8 cellular contexts compared by ENCODE assay signal in genomic region chr7:1086588-1087461, GRCh38. TPM values are rescaled to one million over a fixed set of nuclear protein-coding genes. Genes with fewer than 3 reads are reported as not detected.
DNase-seq lines count a peak whose midpoint lies in the region; ATAC-seq, FAIRE-seq and TF ChIP-seq lines count a peak whose summit lies in the region.

No MANE protein-coding gene starts in this region.

- H3K9me3 Mint-ChIP-seq in astrocyte (ENCODE audit: unreplicated experiment): no peaks in the 10 kb centered on the region

- intact Hi-C loops in gastrocnemius medialis (cut with DNase I; ENCODE audit: low total_unique reads): loop anchor here (1.0 kb wide), 2 partner anchors 36 to 89 kb away; no protein-coding TSS in a partner anchor

- H3K9ac ChIP-seq in DND-41 (ENCODE audit: low read depth, low read length) (no peak overlapping the region), HUES6 (ENCODE audit: low read length) (peak overlapping the region; percentile 58), astrocyte (ENCODE audit: low read length) (peak overlapping the region; percentile 78)

- no peaks in the 10 kb centered on the region for H3K27me3 ChIP-seq in DND-41 (ENCODE audit: insufficient read depth, low read length, poor library complexity)
- no peaks in the 10 kb centered on the region for H3K27me3 ChIP-seq in HUES6 (ENCODE audit: control insufficient read depth, insufficient read depth, low read length)
- H3K27me3 ChIP-seq in astrocyte (ENCODE audit: insufficient read depth, low read length): no peaks in the 10 kb centered on the region
- no peaks in the 10 kb centered on the region for H3K27me3 ChIP-seq in hepatocyte
- H3K27me3 ChIP-seq in gastrocnemius medialis: no peaks in the 10 kb centered on the region

- H2AFZ ChIP-seq in DND-41 (ENCODE audit: low read depth, low read length) (no peak overlapping the region), astrocyte (ENCODE audit: low read depth, low read length) (peak overlapping the region; percentile 73), hepatocyte (peak overlapping the region; percentile 62)

- H3K4me3 ChIP-seq in DND-41 (ENCODE audit: low read depth in 1 of 2, low read length in 2 of 2) (no peak overlapping the region), HUES6 (ENCODE audit: low read depth, low read length) (peak overlapping the region; percentile 43), astrocyte (ENCODE audit: insufficient read depth, low read depth, low read length) (peak overlapping the region; percentile 52), hepatocyte (peak overlapping the region; percentile 55), gastrocnemius medialis (peak overlapping the region; percentile 36 to 53 (median 48))

- peak overlapping the region; percentile 99 for H3K27ac Mint-ChIP-seq in astrocyte (ENCODE audit: unreplicated experiment)

- H3K4me2 ChIP-seq in DND-41 (ENCODE audit: insufficient read depth, low read length) (no peak overlapping the region), astrocyte (ENCODE audit: low read length) (peak overlapping the region; percentile 87), hepatocyte (peak overlapping the region; percentile 92)

- peaks cover 7% of the 10 kb centered on the region for H3K36me3 Mint-ChIP-seq in astrocyte (ENCODE audit: low read depth, unreplicated experiment)

- no peak for TF ChIP-seq POLR2A in gastrocnemius medialis (IDR thresholded peaks at IDR 0.05)

- no peaks in the 10 kb centered on the region for H3K9me2 ChIP-seq in hepatocyte (replicated peaks; ENCODE audit: insufficient read depth)

- H3K27me3 Mint-ChIP-seq in astrocyte (ENCODE audit: low read depth, unreplicated experiment): no peaks in the 10 kb centered on the region

- WGBS in hepatocyte (ENCODE audit: low lambda C conversion rate, missing lambda C conversion rate): 17% methylated on average over 43 of the region's 45 CpGs

- H3K4me1 ChIP-seq in DND-41 (ENCODE audit: insufficient read depth, low read length) (peaks cover 12% of the 10 kb centered on the region), HUES6 (ENCODE audit: control insufficient read depth, insufficient read depth, low read length) (peaks cover 25% of the 10 kb centered on the region), astrocyte (ENCODE audit: insufficient read depth, low read length) (peaks cover 54% of the 10 kb centered on the region), hepatocyte (ENCODE audit: insufficient read depth) (peaks cover 29% of the 10 kb centered on the region), gastrocnemius medialis (peaks cover 7 to 17% of the 10 kb centered on the region in 2 donors)

- H3K4me3 Mint-ChIP-seq in astrocyte (ENCODE audit: unreplicated experiment): peak overlapping the region; percentile 90

- peak; percentile 42 for DNase-seq in DND-41
- peak; percentile 26 for DNase-seq in T-helper 22 cell (ENCODE audit: low read depth)
- DNase-seq in astrocyte (ENCODE audit: low read depth): peak; percentile 45
- DNase-seq in hepatocyte (ENCODE audit: low spot score): peak; percentile 83
- DNase-seq in gastrocnemius medialis: peak; percentile 32 to 51
- DNase-seq in RCC 7860 (ENCODE audit: low spot score): no peak

- in situ Hi-C loops in gastrocnemius medialis (cut with MboI; ENCODE audit: low sequenced_read_pairs in 4 of 4): loop anchor here in 3 of 4 donors (5.0 to 10.0 kb wide), 3 partner anchors 85 to 98 kb away; no protein-coding TSS in a partner anchor

- TF ChIP-seq CTCF in DND-41 (IDR thresholded peaks at IDR 0.05; ENCODE audit: borderline replicate concordance, extremely low read depth, low read length, poor library complexity, severe bottlenecking): peak; percentile 77
- TF ChIP-seq CTCF in astrocyte (IDR thresholded peaks at IDR 0.05; ENCODE audit: insufficient read depth, low read depth, low read length): peak; percentile 46
- peak; percentile 97 for TF ChIP-seq CTCF in hepatocyte (IDR thresholded peaks at IDR 0.05; ENCODE audit: poor library complexity)
- TF ChIP-seq CTCF in gastrocnemius medialis (IDR thresholded peaks at IDR 0.05 in 4 of 5, conservative IDR thresholded peaks at IDR 0.05 in 1 of 5): peak; percentile 67 to 92 (median 90)

- H3K79me2 ChIP-seq in DND-41 (ENCODE audit: insufficient read depth, low read length) (no peaks in the 10 kb centered on the region), astrocyte (ENCODE audit: insufficient read depth, low read length) (no peaks in the 10 kb centered on the region), hepatocyte (peaks cover 2% of the 10 kb centered on the region)

- H3K27ac ChIP-seq in DND-41 (ENCODE audit: low read length) (no peak overlapping the region; the same call in 1 of the 2 replicates), HUES6 (ENCODE audit: low read depth, low read length) (peak overlapping the region; percentile 67; the same call in 1 of the 2 replicates), astrocyte (ENCODE audit: low read depth, low read length) (peak overlapping the region; percentile 70), hepatocyte (peak overlapping the region; percentile 74), gastrocnemius medialis (peak overlapping the region in 2 of 4 donors; percentile 24 to 57)

- FAIRE-seq in astrocyte (lab: Jason Lieb, UNC): no peak
- FAIRE-seq in RCC 7860 (lab: Jason Lieb, UNC): no peak

- H3K9me3 ChIP-seq in DND-41 (ENCODE audit: insufficient read depth, low read length, severe bottlenecking) (no peaks in the 10 kb centered on the region), HUES6 (ENCODE audit: control insufficient read depth, insufficient read depth, low read depth, low read length) (no peaks in the 10 kb centered on the region), astrocyte (ENCODE audit: insufficient read depth, low read depth, low read length) (no peaks in the 10 kb centered on the region), hepatocyte (ENCODE audit: low read depth) (no peaks in the 10 kb centered on the region), gastrocnemius medialis (no peaks in the 10 kb centered on the region)

- peak; percentile 76 for ATAC-seq in DND-41 (ENCODE audit: insufficient read depth, low read depth)
- peak; percentile 80 for ATAC-seq in GM21390 (IDR thresholded peaks at IDR 0.05; ENCODE audit: unreplicated experiment)
- ATAC-seq in gastrocnemius medialis: peak; percentile 65 to 81

- peaks cover 42% of the 10 kb centered on the region for H3K4me1 Mint-ChIP-seq in astrocyte (ENCODE audit: low read depth, unreplicated experiment)

- peaks cover 26% of the 10 kb centered on the region; the same call in 1 of the 2 replicates for H4K20me1 ChIP-seq in DND-41 (ENCODE audit: insufficient read depth, low read length)
- H4K20me1 ChIP-seq in astrocyte (ENCODE audit: insufficient read depth, low read length): peaks cover 83% of the 10 kb centered on the region
- H4K20me1 ChIP-seq in hepatocyte (ENCODE audit: insufficient read depth, poor library complexity, severe bottlenecking): no peaks in the 10 kb centered on the region

- H3K36me3 ChIP-seq in DND-41 (ENCODE audit: insufficient read depth, low read length) (peaks cover 2% of the 10 kb centered on the region; the same call in 1 of the 2 replicates), HUES6 (ENCODE audit: control insufficient read depth, insufficient read depth, low read length) (peaks cover 5% of the 10 kb centered on the region), astrocyte (ENCODE audit: insufficient read depth, low read length) (no peaks in the 10 kb centered on the region), hepatocyte (replicated peaks; ENCODE audit: insufficient read depth, low read depth) (no peaks in the 10 kb centered on the region), gastrocnemius medialis (no peaks in the 10 kb centered on the region)

RNA-seq across cellular contexts. Expression of gene GPER1, which starts 1.1 kb away (rescaled TPM):
- 13.7 and 17.4 TPM in 2 replicates for total RNA-seq in astrocyte
- 3.6 and 4.5 TPM in 2 replicates for total RNA-seq in hepatocyte
- polyA plus RNA-seq in hepatocyte: 9.1 and 11.1 TPM in 2 replicates
- 1 to 10 TPM in 3 of 4 donors, under 1 TPM in 1; 0.92 to 3.2 (median 2.1) TPM for total RNA-seq in gastrocnemius medialis

RNA-seq across cellular contexts. Expression of gene GPR146, which starts 42.5 kb away (rescaled TPM):
- total RNA-seq in astrocyte: 1.7 and 3.4 TPM in 2 replicates
- total RNA-seq in hepatocyte: 5.2 and 6.5 TPM in 2 replicates
- polyA plus RNA-seq in hepatocyte: 2.1 and 2.6 TPM in 2 replicates
- total RNA-seq in gastrocnemius medialis: 10 to 100 TPM; 23.3 to 43.8 (median 29.5) TPM

Comparison
In these comparisons a context has a peak if more than half of its experiments do, and no peak if none do; other contexts are left out.
1. H3K4me3 ChIP-seq: peak in HUES6 (single experiment), astrocyte (single experiment), hepatocyte (single experiment) and gastrocnemius medialis (4 of 4); none in DND-41 (0 of 2).
2. CTCF ChIP-seq: peak in every context shown above with its lines; median percentile 97 in hepatocyte; 90 in gastrocnemius medialis; 77 in DND-41; 46 in astrocyte.
3. Peak in every context shown above with its lines, with median percentiles within 50 percentile points of each other: ATAC-seq.